20 cellular contexts compared by ENCODE assay signal in the genomic region with DNA sequence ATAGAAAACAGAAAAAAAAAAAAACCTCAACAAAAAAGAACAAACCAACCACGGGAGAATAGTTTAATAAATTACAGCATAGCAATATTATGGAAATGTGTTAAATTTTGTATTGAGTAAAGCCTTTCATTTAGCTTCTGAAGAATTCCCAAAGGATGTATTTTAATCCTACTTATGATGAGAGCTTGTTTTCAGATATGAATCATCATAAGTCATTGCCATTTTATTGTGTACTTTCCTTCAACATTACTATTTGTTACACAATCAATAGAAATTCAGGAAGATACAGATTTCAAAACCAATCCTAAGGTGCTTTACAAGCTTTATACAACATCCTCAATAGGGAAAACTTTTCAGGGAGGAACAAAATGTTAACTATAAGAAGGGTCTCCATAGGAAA.
DNase-seq lines count a peak whose midpoint lies in the region; ATAC-seq, FAIRE-seq and TF ChIP-seq lines count a peak whose summit lies in the region.
"Had no signal": no experiment of that assay in that cellular context is flagged by ENCODE, and none has a peak within 500 bp of the region (broad histone marks: within the 10 kb centered on the region; RNA-seq: fewer than 3 reads in every experiment).

No MANE protein-coding gene starts in this region.

- H3K36me3 ChIP-seq in adipocyte (ENCODE audit: control insufficient read depth, insufficient read depth, low read length, severe bottlenecking): no peaks in the 10 kb centered on the region
- H3K36me3 ChIP-seq in kidney (ENCODE audit: control insufficient read depth in 1 of 2, insufficient read depth in 2 of 2, low read length in 2 of 2): no peaks in the 10 kb centered on the region
- H3K36me3 ChIP-seq in CD8-positive, alpha-beta T cell (ENCODE audit: insufficient read depth, low read length): no peaks in the 10 kb centered on the region

- POLR2A ChIA-PET in CD8-positive, alpha-beta T cell (lab: Charles Lee): no interaction called here

- no peaks in the 10 kb centered on the region for H3K27me3 ChIP-seq in adipocyte (replicated peaks; ENCODE audit: control insufficient read depth, insufficient read depth, low read length)
- H3K27me3 ChIP-seq in CD8-positive, alpha-beta T cell (ENCODE audit: insufficient read depth, low read length): no peaks in the 10 kb centered on the region
- H3K27me3 ChIP-seq: hepatocyte, testis had no signal

- intact Hi-C loops in kidney (cut with DNase I): no loop called here
- intact Hi-C loops in CD8-positive, alpha-beta T cell (cut with DNase I, micrococcal nuclease): no loop called here

- no peak for FAIRE-seq in kidney (lab: Jason Lieb, UNC)
- FAIRE-seq: colon, K562 had no signal

- no peak overlapping the region for H3K27ac ChIP-seq in kidney (ENCODE audit: low read depth in 2 of 2, low read length in 2 of 2)
- H3K27ac ChIP-seq in CD8-positive, alpha-beta T cell (ENCODE audit: low read depth, low read length): no peak overlapping the region
- H3K27ac ChIP-seq: hepatocyte, testis had no signal

- no peak for TF ChIP-seq POLR2A in GM18505 (IDR thresholded peaks at IDR 0.05; ENCODE audit: borderline replicate concordance, extremely low read depth, insufficient read depth, insufficient read length)

- no peak overlapping the region for H3K9ac ChIP-seq in adipocyte (ENCODE audit: low read length)
- no peak overlapping the region for H3K9ac ChIP-seq in kidney (ENCODE audit: low read length in 2 of 2)

- no peak for TF ChIP-seq CTCF in fibroblast of villous mesenchyme (IDR thresholded peaks at IDR 0.05; ENCODE audit: insufficient read depth, low read depth, low read length)
- TF ChIP-seq CTCF in kidney (IDR thresholded peaks at IDR 0.05; ENCODE audit: borderline replicate concordance, extremely low read depth, insufficient read depth): no peak
- TF ChIP-seq CTCF in CD8-positive, alpha-beta T cell (IDR thresholded peaks at IDR 0.05): no peak

- no peak overlapping the region for H3K27ac Mint-ChIP-seq in CD8-positive, alpha-beta T cell
- H3K27ac Mint-ChIP-seq: T-helper 1 cell treated with Interleukin-12 subunit alpha and Interleukin-12 subunit beta and Interleukin-4 antibody, amounts not matched to agents 30 μg/mL and 1 μg/mL, for 36 hours had no signal

- peaks cover 43% of the 10 kb centered on the region for H3K4me1 ChIP-seq in adipocyte (ENCODE audit: control insufficient read depth, insufficient read depth, low read length)
- no peaks in the 10 kb centered on the region for H3K4me1 ChIP-seq in kidney (ENCODE audit: control insufficient read depth in 1 of 2, insufficient read depth in 1 of 2, low read depth in 1 of 2, low read length in 2 of 2)
- H3K4me1 ChIP-seq in CD8-positive, alpha-beta T cell (ENCODE audit: insufficient read depth, low read length): no peaks in the 10 kb centered on the region
- H3K4me1 ChIP-seq: testis had no signal

- H3K36me3 Mint-ChIP-seq in CD8-positive, alpha-beta T cell: no peaks in the 10 kb centered on the region

- no peaks in the 10 kb centered on the region for H3K9me3 Mint-ChIP-seq in CD8-positive, alpha-beta T cell

- no peaks in the 10 kb centered on the region for H3K9me3 ChIP-seq in adipocyte (ENCODE audit: control insufficient read depth, low read length)
- no peaks in the 10 kb centered on the region for H3K9me3 ChIP-seq in kidney (ENCODE audit: control insufficient read depth in 1 of 2, low read length in 2 of 2)
- H3K9me3 ChIP-seq in CD8-positive, alpha-beta T cell (ENCODE audit: low read length): no peaks in the 10 kb centered on the region
- H3K9me3 ChIP-seq: testis had no signal

- CTCF ChIA-PET in CD8-positive, alpha-beta T cell (lab: Charles Lee): interaction anchor here (0.7 to 3.1 kb wide), 6 partner anchors 14 to 1186 kb away, joined by 3 to 21 read pairs (median 4); no protein-coding TSS in a partner anchor

- H3K27me3 Mint-ChIP-seq in CD8-positive, alpha-beta T cell (ENCODE audit: low read depth): peaks cover 3% of the 10 kb centered on the region

- ATAC-seq in CD8-positive, alpha-beta T cell: no peak
- no peak for ATAC-seq in GM18505 (IDR thresholded peaks at IDR 0.05; ENCODE audit: unreplicated experiment)
- ATAC-seq: K562, sciatic nerve had no signal

- H3K4me3 Mint-ChIP-seq in CD8-positive, alpha-beta T cell: no peak overlapping the region
- H3K4me3 Mint-ChIP-seq: T-helper 1 cell treated with Interleukin-12 subunit alpha and Interleukin-12 subunit beta and Interleukin-4 antibody, amounts not matched to agents 30 μg/mL and 1 μg/mL, for 36 hours had no signal

- H3K4me3 ChIP-seq in adipocyte (ENCODE audit: low read length) (no peak overlapping the region), fibroblast of villous mesenchyme (ENCODE audit: low read depth, low read length) (no peak overlapping the region), kidney (ENCODE audit: low read length in 2 of 2) (no peak overlapping the region)
- no peak overlapping the region for H3K4me3 ChIP-seq in CD8-positive, alpha-beta T cell (ENCODE audit: low read depth, low read length)
- H3K4me3 ChIP-seq: hepatocyte, K562, testis had no signal

- DNase-seq in AG20443 (ENCODE audit: low spot score): peak; percentile 21
- peak; percentile 64 for DNase-seq in HS-5 (ENCODE audit: low read depth)
- DNase-seq in adipocyte (ENCODE audit: low read depth): peak; percentile 75
- peak; percentile 72 for DNase-seq in fibroblast of villous mesenchyme (ENCODE audit: low read depth)
- DNase-seq in kidney: no peak
- no peak for DNase-seq in anterior cingulate cortex (lab: John Stamatoyannopoulos, UW)
- no peak for DNase-seq in CD8-positive, alpha-beta T cell
- DNase-seq: activated CD4-positive, CD25-positive, alpha-beta regulatory T cell treated with anti-CD3 and anti-CD28 coated beads, Interleukin-2, amount 50 U/mL, for 72 hours; activated gamma-delta T cell; aorta; erythroblast; NCI-H1105; stimulated activated CD4-positive, alpha-beta T cell treated with anti-CD3 and anti-CD28 coated beads, Interleukin-4, amount 100 ng/mL, for 1 hour; testis had no signal

- H3K4me1 Mint-ChIP-seq in CD8-positive, alpha-beta T cell (ENCODE audit: low read depth): no peaks in the 10 kb centered on the region

Comparison
In these comparisons a context has a peak if more than half of its experiments do, and no peak if none do; other contexts are left out.
1. DNase-seq: peak in AG20443 (single experiment), HS-5 (single experiment), adipocyte (single experiment) and fibroblast of villous mesenchyme (single experiment); none in kidney (single experiment), anterior cingulate cortex (0 of 58) and CD8-positive, alpha-beta T cell (0 of 7).